Comparison of ENCODE assay signal across 20 cellular contexts in genomic region chr1:53276902-53277281, GRCh38. TPM values are rescaled to one million over a fixed set of nuclear protein-coding genes. Genes with fewer than 3 reads are reported as not detected.
A peak's percentile ranks its signal among the peaks of the same experiment; 100 is the strongest.
DNase-seq lines count a peak whose midpoint lies in the region; ATAC-seq, FAIRE-seq and TF ChIP-seq lines count a peak whose summit lies in the region.
"Had no signal": no experiment of that assay in that cellular context is flagged by ENCODE, and none has a peak within 500 bp of the region (broad histone marks: within the 10 kb centered on the region; RNA-seq: fewer than 3 reads in every experiment).

No MANE protein-coding gene starts in this region.

- POLR2A ChIA-PET in GM12878 (lab: Charles Lee), result no interaction called here

- TF ChIP-seq CTCF in GM12878 (IDR thresholded peaks at IDR 0.05 in 2 of 3, conservative IDR thresholded peaks at IDR 0.05 in 1 of 3; ENCODE audit: control insufficient read depth in 2 of 3, extremely low read depth in 1 of 3, insufficient read depth in 1 of 3, low read depth in 3 of 3, low read length in 3 of 3) (no peak), chondrocyte (IDR thresholded peaks at IDR 0.05) (no peak), osteoblast (IDR thresholded peaks at IDR 0.05; ENCODE audit: extremely low read depth, low read depth, low read length) (no peak)

- no peak for TF ChIP-seq EP300 in GM12878 (IDR thresholded peaks at IDR 0.05; ENCODE audit: borderline replicate concordance in 1 of 2, control insufficient read depth in 1 of 2, low read depth in 2 of 2, low read length in 2 of 2)

- WGBS in GM12878 (ENCODE audit: insufficient coverage, insufficient replicate concordance, low lambda C conversion rate, missing lambda C conversion rate), result 98% methylated on average over 29 of the region's 46 CpGs

- SMC1A ChIA-PET in GM12878 (lab: Charles Lee; ENCODE audit: uncharacterized antibody, unreplicated experiment), result interaction anchor here (2.0 to 5.9 kb wide), 3 partner anchors 19 to 117 kb away, joined by 9 to 107 read pairs (median 11); no protein-coding TSS in a partner anchor

- H4K20me1 ChIP-seq in GM12878 (ENCODE audit: control insufficient read depth, insufficient read depth) (no peaks in the 10 kb centered on the region), osteoblast (ENCODE audit: insufficient read depth, low read length) (peaks cover 4% of the 10 kb centered on the region)

- TF ChIP-seq RAD21 in GM12878 (IDR thresholded peaks at IDR 0.05; ENCODE audit: insufficient read depth, low read depth, low read length), result no peak

- H3K27me3 Mint-ChIP-seq in chondrocyte (ENCODE audit: low read depth), result no peaks in the 10 kb centered on the region
- H3K27me3 Mint-ChIP-seq in stimulated activated memory B cell treated with anti-CD40 and anti-IgM and Interleukin-4, amounts not matched to agents 10 μg/mL and 1 μg/mL and 100 μg/mL, for 72 hours, result no peaks in the 10 kb centered on the region
- H3K27me3 Mint-ChIP-seq in immature natural killer cell (ENCODE audit: low read depth in 3 of 3), result no peaks in the 10 kb centered on the region
- no peaks in the 10 kb centered on the region for H3K27me3 Mint-ChIP-seq in activated T-helper 2 cell treated with anti-CD3 and anti-CD28 coated beads, Interferon-gamma antibody, Interleukin-2, Interleukin-4, amounts not matched to agents 10 μg/mL and 5 μg/mL and 100 μg/mL, durations not matched to agents 14 hours and 24 hours and 36 hours (ENCODE audit: low read depth)
- H3K27me3 Mint-ChIP-seq: B cell, IgD-negative memory B cell had no signal

- FAIRE-seq in GM12878 (lab: Jason Lieb, UNC), result no peak
- FAIRE-seq: GM12892, GM18507, HepG2 had no signal

- H3K4me2 ChIP-seq in GM12878 (ENCODE audit: control insufficient read depth, insufficient read depth), result no peak overlapping the region
- no peak overlapping the region for H3K4me2 ChIP-seq in osteoblast (ENCODE audit: insufficient read depth, low read length)
- H3K4me2 ChIP-seq: BLaER1 treated with 17β-estradiol and CSF1 and Interleukin-3, amounts not matched to agents 10 nM and 100 nM had no signal

- no peaks in the 10 kb centered on the region for H3K27me3 ChIP-seq in GM12878 (replicated peaks in 1 of 2; ENCODE audit: control insufficient read depth in 2 of 2, insufficient read depth in 2 of 2, low read length in 1 of 2)
- H3K27me3 ChIP-seq in osteoblast (ENCODE audit: insufficient read depth, low read length), result no peaks in the 10 kb centered on the region
- H3K27me3 ChIP-seq: BLaER1 treated with 17β-estradiol and CSF1 and Interleukin-3, amounts not matched to agents 10 nM and 100 nM had no signal

- BruUV-seq in GM12878 (replicated peaks; lab: Mats Ljungman, UMichigan), result no TSS peak

- H2AFZ ChIP-seq in GM12878 (ENCODE audit: control insufficient read depth, low read depth, low read length), result no peak overlapping the region
- H2AFZ ChIP-seq in osteoblast (ENCODE audit: low read length), result no peak overlapping the region

- no peak overlapping the region for H3K4me3 ChIP-seq in GM12878
- no peak overlapping the region for H3K4me3 ChIP-seq in osteoblast (ENCODE audit: insufficient read depth, low read length)
- H3K4me3 ChIP-seq: BLaER1 treated with 17β-estradiol and CSF1 and Interleukin-3, amounts not matched to agents 10 nM and 100 nM; HAP-1 had no signal

- intact Hi-C loops in GM12878 (cut with micrococcal nuclease; ENCODE audit: unreplicated experiment), result no loop called here
- intact Hi-C loops in activated T-helper 2 cell treated with anti-CD3 and anti-CD28 coated beads, Interferon-gamma antibody, Interleukin-2, Interleukin-4, amounts not matched to agents 10 μg/mL and 5 μg/mL and 100 μg/mL, durations not matched to agents 14 hours and 24 hours and 36 hours (cut with micrococcal nuclease), result loop anchor here (10.0 kb wide), 1 partner anchor 48 kb away; the partner anchor contains the start of gene LRP8

- H3K79me2 ChIP-seq in GM12878 (ENCODE audit: control insufficient read depth, insufficient read depth, low read length) (no peaks in the 10 kb centered on the region), osteoblast (ENCODE audit: insufficient read depth, low read length) (no peaks in the 10 kb centered on the region)

- H3K9me3 ChIP-seq in GM12878 (replicated peaks; ENCODE audit: control insufficient read depth, insufficient read depth, low read length) (no peaks in the 10 kb centered on the region), osteoblast (ENCODE audit: low read depth, low read length) (no peaks in the 10 kb centered on the region)
- H3K9me3 ChIP-seq: BLaER1 treated with 17β-estradiol and CSF1 and Interleukin-3, amounts not matched to agents 10 nM and 100 nM; HAP-1 had no signal

- H3K4me1 ChIP-seq in GM12878 (ENCODE audit: control insufficient read depth, insufficient read depth, low read length), result no peaks in the 10 kb centered on the region
- peaks cover 5% of the 10 kb centered on the region for H3K4me1 ChIP-seq in osteoblast (ENCODE audit: insufficient read depth, low read length)
- H3K4me1 ChIP-seq: HAP-1 had no signal

- H3K27ac Mint-ChIP-seq in chondrocyte (ENCODE audit: unreplicated experiment) (no peak overlapping the region), immature natural killer cell (no peak overlapping the region)
- no peak overlapping the region for H3K27ac Mint-ChIP-seq in stimulated activated memory B cell treated with anti-CD40 and anti-IgM and Interleukin-4, amounts not matched to agents 10 μg/mL and 1 μg/mL and 100 μg/mL, for 72 hours
- no peak overlapping the region for H3K27ac Mint-ChIP-seq in activated T-helper 2 cell treated with anti-CD3 and anti-CD28 coated beads, Interferon-gamma antibody, Interleukin-2, Interleukin-4, amounts not matched to agents 10 μg/mL and 5 μg/mL and 100 μg/mL, durations not matched to agents 14 hours and 24 hours and 36 hours
- H3K27ac Mint-ChIP-seq: B cell; CD8-positive, alpha-beta T cell had no signal

- CTCF ChIA-PET in GM12878 (lab: Yijun Ruan, JAX), result interaction anchor here (0.9 to 5.8 kb wide), 5 partner anchors 17 to 128 kb away, joined by 3 to 185 read pairs (median 11); no protein-coding TSS in a partner anchor

- in situ Hi-C loops in GM12878 (cut with MboI), result loop anchor here (5.0 kb wide), 1 partner anchor 115 kb away; no protein-coding TSS in a partner anchor

- H3K9me3 Mint-ChIP-seq in chondrocyte (ENCODE audit: low read depth), result no peaks in the 10 kb centered on the region
- no peaks in the 10 kb centered on the region for H3K9me3 Mint-ChIP-seq in stimulated activated memory B cell treated with anti-CD40 and anti-IgM and Interleukin-4, amounts not matched to agents 10 μg/mL and 1 μg/mL and 100 μg/mL, for 72 hours
- no peaks in the 10 kb centered on the region for H3K9me3 Mint-ChIP-seq in immature natural killer cell
- H3K9me3 Mint-ChIP-seq in activated T-helper 2 cell treated with anti-CD3 and anti-CD28 coated beads, Interferon-gamma antibody, Interleukin-2, Interleukin-4, amounts not matched to agents 10 μg/mL and 5 μg/mL and 100 μg/mL, durations not matched to agents 14 hours and 24 hours and 36 hours, result no peaks in the 10 kb centered on the region
- H3K9me3 Mint-ChIP-seq: CD8-positive, alpha-beta T cell; IgD-negative memory B cell had no signal

- RAD21 ChIA-PET in GM12878 (lab: Charles Lee; ENCODE audit: unreplicated experiment), result interaction anchor here (1.2 to 4.6 kb wide), 4 partner anchors 13 to 167 kb away, joined by 3 to 105 read pairs (median 6); no protein-coding TSS in a partner anchor

- H3K4me3 Mint-ChIP-seq in chondrocyte (ENCODE audit: unreplicated experiment) (no peak overlapping the region), immature natural killer cell (no peak overlapping the region)
- no peak overlapping the region for H3K4me3 Mint-ChIP-seq in stimulated activated memory B cell treated with anti-CD40 and anti-IgM and Interleukin-4, amounts not matched to agents 10 μg/mL and 1 μg/mL and 100 μg/mL, for 72 hours
- no peak overlapping the region for H3K4me3 Mint-ChIP-seq in activated T-helper 2 cell treated with anti-CD3 and anti-CD28 coated beads, Interferon-gamma antibody, Interleukin-2, Interleukin-4, amounts not matched to agents 10 μg/mL and 5 μg/mL and 100 μg/mL, durations not matched to agents 14 hours and 24 hours and 36 hours (ENCODE audit: low read depth)
- H3K4me3 Mint-ChIP-seq: B cell; CD8-positive, alpha-beta T cell; IgD-negative memory B cell had no signal

- H3K4me1 Mint-ChIP-seq in chondrocyte (ENCODE audit: low read depth) (no peaks in the 10 kb centered on the region), immature natural killer cell (peaks cover 0 to 1% of the 10 kb centered on the region in 2 donors)
- H3K4me1 Mint-ChIP-seq in stimulated activated memory B cell treated with anti-CD40 and anti-IgM and Interleukin-4, amounts not matched to agents 10 μg/mL and 1 μg/mL and 100 μg/mL, for 72 hours, result peaks cover 6% of the 10 kb centered on the region
- H3K4me1 Mint-ChIP-seq in activated T-helper 2 cell treated with anti-CD3 and anti-CD28 coated beads, Interferon-gamma antibody, Interleukin-2, Interleukin-4, amounts not matched to agents 10 μg/mL and 5 μg/mL and 100 μg/mL, durations not matched to agents 14 hours and 24 hours and 36 hours (ENCODE audit: low read depth), result no peaks in the 10 kb centered on the region
- H3K4me1 Mint-ChIP-seq: B cell had no signal

- H3K36me3 Mint-ChIP-seq in chondrocyte (ENCODE audit: low read depth) (no peaks in the 10 kb centered on the region), immature natural killer cell (peaks cover 3 to 16% (median 6%) of the 10 kb centered on the region in 3 donors)
- H3K36me3 Mint-ChIP-seq in stimulated activated memory B cell treated with anti-CD40 and anti-IgM and Interleukin-4, amounts not matched to agents 10 μg/mL and 1 μg/mL and 100 μg/mL, for 72 hours, result peaks cover 69% of the 10 kb centered on the region
- H3K36me3 Mint-ChIP-seq in activated T-helper 2 cell treated with anti-CD3 and anti-CD28 coated beads, Interferon-gamma antibody, Interleukin-2, Interleukin-4, amounts not matched to agents 10 μg/mL and 5 μg/mL and 100 μg/mL, durations not matched to agents 14 hours and 24 hours and 36 hours (ENCODE audit: low read depth), result peaks cover 65% of the 10 kb centered on the region

- H3K36me3 ChIP-seq in GM12878 (ENCODE audit: control insufficient read depth in 2 of 2, insufficient read depth in 2 of 2, low read length in 1 of 2) (peaks cover 12 to 27% of the 10 kb centered on the region in 2 experiments; a peak in 3 of 4 replicates), osteoblast (ENCODE audit: insufficient read depth, low read length) (no peaks in the 10 kb centered on the region)

- ATAC-seq in GM12878, result no peak
- ATAC-seq in stimulated activated memory B cell treated with anti-CD40 and anti-IgM and Interleukin-4, amounts not matched to agents 10 μg/mL and 1 μg/mL and 100 μg/mL, for 72 hours, result peak; percentile 15
- ATAC-seq: CD8-positive, alpha-beta T cell; HepG2 had no signal

- no peak for TF ChIP-seq POLR2A in GM12878 (IDR thresholded peaks at IDR 0.05; ENCODE audit: low read depth, low read length)

- no peak overlapping the region for H3K9ac ChIP-seq in GM12878 (ENCODE audit: control insufficient read depth, insufficient read depth, low read length)
- H3K9ac ChIP-seq: BLaER1 treated with 17β-estradiol and CSF1 and Interleukin-3, amounts not matched to agents 10 nM and 100 nM had no signal

- H3K27ac ChIP-seq in GM12878 (ENCODE audit: control insufficient read depth, insufficient read depth) (no peak overlapping the region), osteoblast (ENCODE audit: low read depth, low read length) (no peak overlapping the region)
- H3K27ac ChIP-seq: BLaER1 treated with 17β-estradiol and CSF1 and Interleukin-3, amounts not matched to agents 10 nM and 100 nM had no signal

- DNase-seq in GM12878 (ENCODE audit: low read depth, low spot score), result no peak
- peak; percentile 86 for DNase-seq in chondrocyte (ENCODE audit: low spot score)
- DNase-seq in osteoblast (ENCODE audit: insufficient read length, low spot score, missing footprints), result peak; percentile 21
- no peak for DNase-seq in NOMO-1 treated with dmso at 0.1 percent for 144 hours (lab: John Stamatoyannopoulos, UW; ENCODE audit: unreplicated experiment)
- no peak for DNase-seq in GDM1 (lab: John Stamatoyannopoulos, UW)
- no peak for DNase-seq in immature natural killer cell
- no peak for DNase-seq in activated T-helper 2 cell treated with anti-CD3 and anti-CD28 coated beads, Interferon-gamma antibody, Interleukin-2, Interleukin-4, amounts not matched to agents 10 μg/mL and 5 μg/mL and 100 μg/mL, durations not matched to agents 14 hours and 24 hours and 36 hours (ENCODE audit: low spot score)
- DNase-seq: Calu3; CD8-positive, alpha-beta T cell; DMS53; DND-41; EL had no signal

RNA-seq across cellular contexts. Expression of gene MAGOH, which starts 38.6 kb away (rescaled TPM):
- total RNA-seq in GM12878 (2013; cell fraction: nucleolus; rRNA removed), result 21.7 and 23.6 TPM in 2 replicates
- total RNA-seq in GM12878 (2014; rRNA removed), result 62.6 and 67.5 TPM in 2 replicates
- total RNA-seq in GM12878 (2014; rRNA removed; fragmentation: Illumina TruSeq; extraction: Trizol), result 87.9 and 90.7 TPM in 2 replicates
- 66.8 and 70.7 TPM in 2 replicates for total RNA-seq in GM12878 (2021)
- polyA plus RNA-seq in GM12878 (2011; ENCODE audit: low read depth), result 73.4 TPM
- polyA plus RNA-seq in GM12878 (2011; rRNA removed), result 79.4 and 112 TPM in 2 replicates
- 11.5 and 18.6 TPM in 2 replicates for polyA plus RNA-seq in GM12878 (2011; cell fraction: cytosol; rRNA removed)
- polyA plus RNA-seq in GM12878 (2011; cell fraction: nucleus; rRNA removed), result 12.1 and 20.2 TPM in 2 replicates
- polyA plus RNA-seq in GM12878 (2012), result 79.8 and 121 TPM in 2 replicates
- polyA plus RNA-seq in GM12878 (2014; fragmentation: Illumina TruSeq; extraction: Trizol), result 134 and 172 TPM in 2 replicates
- 100 to 1,000 TPM in 1 of 2 experiments, 10 to 100 TPM in 1; 85.4 to 261 TPM for polyA plus RNA-seq in GM12878 (2014; fragmentation: Nextera tagmentation; extraction: Ambion mirVana)
- polyA plus RNA-seq in GM12878 (2014; rRNA removed), result 129 and 140 TPM in 2 replicates
- polyA plus RNA-seq in GM12878 (2016; fragmentation: Nextera tagmentation; extraction: Ambion mirVana), result 10 to 100 TPM; 62.6 to 91.8 TPM
- 14.7 and 20.8 TPM in 2 replicates for polyA minus RNA-seq in GM12878 (2011; rRNA and poly(A)+ RNA removed)
- polyA minus RNA-seq in GM12878 (2011; cell fraction: cytosol; rRNA and poly(A)+ RNA removed), result 11.8 and 17.3 TPM in 2 replicates
- 7.4 and 19.2 TPM in 2 replicates for polyA minus RNA-seq in GM12878 (2011; cell fraction: nucleus; rRNA and poly(A)+ RNA removed)
- total RNA-seq in chondrocyte, result 27.2 to 32.6 TPM (median 29.0 TPM) in 3 replicates
- 15.6 and 22.8 TPM in 2 replicates for total RNA-seq in osteoblast
- polyA plus RNA-seq in immature natural killer cell, result 100 to 1,000 TPM in 2 of 3 donors, 10 to 100 TPM in 1; 63.4 to 109 (median 109) TPM
- total RNA-seq in activated T-helper 2 cell treated with anti-CD3 and anti-CD28 coated beads, Interferon-gamma antibody, Interleukin-2, Interleukin-4, amounts not matched to agents 10 μg/mL and 5 μg/mL and 100 μg/mL, durations not matched to agents 14 hours and 24 hours and 36 hours, result 89.0 and 90.2 TPM in 2 replicates

RNA-seq across cellular contexts. Expression of gene LRP8, which starts 51.0 kb away (rescaled TPM):
- 116 and 125 TPM in 2 replicates for total RNA-seq in GM12878 (2013; cell fraction: nucleolus; rRNA removed)
- total RNA-seq in GM12878 (2014; rRNA removed) (21.3 and 23.8 TPM in 2 replicates), GM12878 (2014; rRNA removed; fragmentation: Illumina TruSeq; extraction: Trizol) (19.2 and 20.8 TPM in 2 replicates), GM12878 (2021) (25.5 and 26.1 TPM in 2 replicates), chondrocyte (7.1 to 14.5 TPM (median 8.3 TPM) in 3 replicates), osteoblast (8.3 and 11.2 TPM in 2 replicates)
- 7.0 TPM for polyA plus RNA-seq in GM12878 (2011; ENCODE audit: low read depth)
- polyA plus RNA-seq in GM12878 (2011; rRNA removed) (25.5 and 40.5 TPM in 2 replicates), GM12878 (2014; fragmentation: Illumina TruSeq; extraction: Trizol) (21.9 and 26.6 TPM in 2 replicates), GM12878 (2014; fragmentation: Nextera tagmentation; extraction: Ambion mirVana) (1 to 10 TPM; 3.6 to 4.5 TPM), GM12878 (2014; rRNA removed) (27.3 and 33.7 TPM in 2 replicates), GM12878 (2016; fragmentation: Nextera tagmentation; extraction: Ambion mirVana) (1 to 10 TPM; 2.8 to 3.1 TPM), immature natural killer cell (1 to 10 TPM in 2 of 3 donors, under 1 TPM in 1; 0.86 to 3.4 (median 1.1) TPM)
- 37.4 and 42.6 TPM in 2 replicates for polyA plus RNA-seq in GM12878 (2011; cell fraction: cytosol; rRNA removed)
- polyA plus RNA-seq in GM12878 (2011; cell fraction: nucleus; rRNA removed), result 173 and 193 TPM in 2 replicates
- polyA plus RNA-seq in GM12878 (2012), result 8.1 and 8.9 TPM in 2 replicates
- polyA minus RNA-seq in GM12878 (2011; rRNA and poly(A)+ RNA removed), result 89.1 and 91.1 TPM in 2 replicates
- 19.0 and 25.3 TPM in 2 replicates for polyA minus RNA-seq in GM12878 (2011; cell fraction: cytosol; rRNA and poly(A)+ RNA removed)
- polyA minus RNA-seq in GM12878 (2011; cell fraction: nucleus; rRNA and poly(A)+ RNA removed), result 57.3 and 118 TPM in 2 replicates
- total RNA-seq in activated T-helper 2 cell treated with anti-CD3 and anti-CD28 coated beads, Interferon-gamma antibody, Interleukin-2, Interleukin-4, amounts not matched to agents 10 μg/mL and 5 μg/mL and 100 μg/mL, durations not matched to agents 14 hours and 24 hours and 36 hours, result 78.0 and 82.1 TPM in 2 replicates

RNA-seq across cellular contexts. Expression of gene CZIB, which starts 56.5 kb away (rescaled TPM):
- 69.0 and 71.8 TPM in 2 replicates for total RNA-seq in GM12878 (2013; cell fraction: nucleolus; rRNA removed)
- total RNA-seq in GM12878 (2014; rRNA removed) (37.8 and 45.1 TPM in 2 replicates), GM12878 (2014; rRNA removed; fragmentation: Illumina TruSeq; extraction: Trizol) (35.2 and 36.1 TPM in 2 replicates), GM12878 (2021) (32.8 and 38.1 TPM in 2 replicates), chondrocyte (39.7 to 49.3 TPM (median 41.6 TPM) in 3 replicates), osteoblast (63.7 and 65.4 TPM in 2 replicates)
- 34.6 TPM for polyA plus RNA-seq in GM12878 (2011; ENCODE audit: low read depth)
- polyA plus RNA-seq in GM12878 (2011; rRNA removed) (62.9 and 66.8 TPM in 2 replicates), GM12878 (2014; fragmentation: Illumina TruSeq; extraction: Trizol) (43.3 and 43.6 TPM in 2 replicates), GM12878 (2014; fragmentation: Nextera tagmentation; extraction: Ambion mirVana) (10 to 100 TPM; 55.1 to 68.3 TPM), GM12878 (2014; rRNA removed) (41.8 and 45.7 TPM in 2 replicates), GM12878 (2016; fragmentation: Nextera tagmentation; extraction: Ambion mirVana) (10 to 100 TPM; 65.4 to 66.7 TPM), immature natural killer cell (100 to 1,000 TPM in 1 of 3 donors, 10 to 100 TPM in 2; 70.8 to 126 (median 84.2) TPM)
- polyA plus RNA-seq in GM12878 (2011; cell fraction: cytosol; rRNA removed), result 45.0 and 48.2 TPM in 2 replicates
- 50.8 and 67.9 TPM in 2 replicates for polyA plus RNA-seq in GM12878 (2011; cell fraction: nucleus; rRNA removed)
- polyA plus RNA-seq in GM12878 (2012), result 32.6 and 34.7 TPM in 2 replicates
- 28.1 and 30.6 TPM in 2 replicates for polyA minus RNA-seq in GM12878 (2011; rRNA and poly(A)+ RNA removed)
- 5.1 and 8.4 TPM in 2 replicates for polyA minus RNA-seq in GM12878 (2011; cell fraction: cytosol; rRNA and poly(A)+ RNA removed)
- 39.0 and 53.4 TPM in 2 replicates for polyA minus RNA-seq in GM12878 (2011; cell fraction: nucleus; rRNA and poly(A)+ RNA removed)
- 46.7 and 47.4 TPM in 2 replicates for total RNA-seq in activated T-helper 2 cell treated with anti-CD3 and anti-CD28 coated beads, Interferon-gamma antibody, Interleukin-2, Interleukin-4, amounts not matched to agents 10 μg/mL and 5 μg/mL and 100 μg/mL, durations not matched to agents 14 hours and 24 hours and 36 hours

Comparison
In these comparisons a context has a peak if more than half of its experiments do, and no peak if none do; other contexts are left out.
1. DNase-seq: peak in chondrocyte (single experiment) and osteoblast (single experiment); none in GM12878 (single experiment), NOMO-1 treated with dmso at 0.1 percent for 144 hours (single experiment), GDM1 (single experiment), immature natural killer cell (0 of 3) and activated T-helper 2 cell treated with anti-CD3 and anti-CD28 coated beads, Interferon-gamma antibody, Interleukin-2, Interleukin-4, amounts not matched to agents 10 μg/mL and 5 μg/mL and 100 μg/mL, durations not matched to agents 14 hours and 24 hours and 36 hours (single experiment).